ENCODE assay signal across 9 cellular contexts in genomic region chr1:152185544-152186391, GRCh38. TPM values are rescaled to one million over a fixed set of nuclear protein-coding genes. Genes with fewer than 3 reads are reported as not detected.
DNase-seq lines count a peak whose midpoint lies in the region; ATAC-seq and TF ChIP-seq lines count a peak whose summit lies in the region.
"Had no signal": no experiment of that assay in that cellular context is flagged by ENCODE, and none has a peak within 500 bp of the region (broad histone marks: within the 10 kb centered on the region; RNA-seq: fewer than 3 reads in every experiment).

No MANE protein-coding gene starts in this region.

- intact Hi-C loops in activated B cell treated with CpG ODN at 0.5 μM for 24 hours (cut with micrococcal nuclease): loop anchor here (1.0 kb wide), 3 partner anchors 43 to 251 kb away; no protein-coding TSS in a partner anchor
- intact Hi-C loops in tibial artery (cut with DNase I; ENCODE audit: low total_unique reads): loop anchor here (5.0 kb wide), 1 partner anchor 272 kb away; no protein-coding TSS in a partner anchor

- DNase-seq in COLO829 (ENCODE audit: low spot score) (peak; percentile 57), HCEC 1CT (peak; percentile 71), NCI-H226 (peak; percentile 53), activated B cell treated with CpG ODN at 0.5 μM for 24 hours (no peak), mesenchymal stem cell (peak; percentile 56), tibial artery (no peak), cortex of kidney (lab: John Stamatoyannopoulos, UW) (no peak)
- peak; percentile 13 to 26 (median 13) for DNase-seq in effector memory CD8-positive, alpha-beta T cell

- POLR2A ChIA-PET in activated B cell treated with CpG ODN at 0.5 μM for 24 hours (lab: Charles Lee): interaction anchor here (1.8 kb wide), 1 partner anchor 138 kb away, joined by 4 read pairs; no protein-coding TSS in a partner anchor

- H2BK15ac ChIP-seq in mesenchymal stem cell (ENCODE audit: low read depth, poor library complexity, severe bottlenecking): no peak overlapping the region

- H3K23ac ChIP-seq in mesenchymal stem cell (ENCODE audit: low read length in 2 of 2): no peak overlapping the region

- H2BK5ac ChIP-seq in mesenchymal stem cell (ENCODE audit: low read depth, low read length, poor library complexity, severe bottlenecking): no peak overlapping the region

- H2BK12ac ChIP-seq in mesenchymal stem cell (ENCODE audit: low read length in 2 of 2): no peak overlapping the region

- H3K4me2 ChIP-seq in mesenchymal stem cell (ENCODE audit: low read length, poor library complexity, severe bottlenecking): no peak overlapping the region

- no peak overlapping the region for H4K91ac ChIP-seq in mesenchymal stem cell (ENCODE audit: low read length)

- H2AFZ ChIP-seq in mesenchymal stem cell (ENCODE audit: low read depth, low read length): no peak overlapping the region

- H4K8ac ChIP-seq in mesenchymal stem cell (ENCODE audit: low read length): no peak overlapping the region

- peaks cover 16% of the 10 kb centered on the region for H3K27me3 Mint-ChIP-seq in activated B cell treated with CpG ODN at 0.5 μM for 24 hours
- peaks cover 0 to 16% of the 10 kb centered on the region in 2 donors for H3K27me3 Mint-ChIP-seq in effector memory CD8-positive, alpha-beta T cell

- H3K79me1 ChIP-seq in mesenchymal stem cell (replicated peaks; ENCODE audit: low read length, poor library complexity, severe bottlenecking): no peaks in the 10 kb centered on the region

- peak; percentile 53 for ATAC-seq in activated B cell treated with CpG ODN at 0.5 μM for 24 hours (ENCODE audit: low read depth)
- peak; percentile 58 for ATAC-seq in effector memory CD8-positive, alpha-beta T cell (replicated peaks)

- H3K9me3 ChIP-seq in mesenchymal stem cell (ENCODE audit: control insufficient read depth, low read length) (no peaks in the 10 kb centered on the region), tibial artery (no peaks in the 10 kb centered on the region)

- H3K27ac Mint-ChIP-seq in activated B cell treated with CpG ODN at 0.5 μM for 24 hours: no peak overlapping the region
- H3K27ac Mint-ChIP-seq in effector memory CD8-positive, alpha-beta T cell: no peak overlapping the region

- CTCF ChIA-PET in activated B cell treated with CpG ODN at 0.5 μM for 24 hours (lab: Charles Lee): interaction anchor here (0.6 to 7.2 kb wide), 8 partner anchors 10 to 273 kb away, joined by 3 to 102 read pairs (median 5); no protein-coding TSS in a partner anchor

- H3K27me3 ChIP-seq in mesenchymal stem cell (ENCODE audit: control insufficient read depth in 1 of 2, insufficient read depth in 1 of 2, low read length in 2 of 2) (peaks cover 0 to 26% of the 10 kb centered on the region in 2 experiments), tibial artery (no peaks in the 10 kb centered on the region)

- no peak overlapping the region for H3K18ac ChIP-seq in mesenchymal stem cell (ENCODE audit: low read depth in 1 of 2, low read length in 2 of 2)

- H3K4me1 ChIP-seq in mesenchymal stem cell (ENCODE audit: control insufficient read depth, insufficient read depth, low read depth, low read length): peaks cover 2% of the 10 kb centered on the region
- peaks cover 0 to 20% (median 14%) of the 10 kb centered on the region in 4 donors for H3K4me1 ChIP-seq in tibial artery

- peaks cover 5% of the 10 kb centered on the region for H3K4me1 Mint-ChIP-seq in activated B cell treated with CpG ODN at 0.5 μM for 24 hours
- peaks cover 0 to 7% of the 10 kb centered on the region in 2 donors for H3K4me1 Mint-ChIP-seq in effector memory CD8-positive, alpha-beta T cell (ENCODE audit: low read depth in 2 of 2)

- no peak overlapping the region for H3K9ac ChIP-seq in mesenchymal stem cell (ENCODE audit: low read length)

- no peaks in the 10 kb centered on the region for H3K36me3 ChIP-seq in mesenchymal stem cell (ENCODE audit: control insufficient read depth in 1 of 2, insufficient read depth in 2 of 2, low read depth in 1 of 2, low read length in 2 of 2)
- no peaks in the 10 kb centered on the region for H3K36me3 ChIP-seq in tibial artery

- H3K4me3 ChIP-seq in mesenchymal stem cell (ENCODE audit: insufficient read depth in 1 of 2, low read depth in 1 of 2, low read length in 2 of 2): no peak overlapping the region
- no peak overlapping the region for H3K4me3 ChIP-seq in tibial artery
- H3K4me3 ChIP-seq: skin epidermis had no signal

- H3K27ac ChIP-seq in mesenchymal stem cell (ENCODE audit: low read length, poor library complexity, severe bottlenecking): no peak overlapping the region
- H3K27ac ChIP-seq in tibial artery: peak overlapping the region in 1 of 2 donors; percentile 29

- TF ChIP-seq CTCF in activated B cell treated with CpG ODN at 0.5 μM for 24 hours (IDR thresholded peaks at IDR 0.05): no peak
- peak; percentile 73 to 81 for TF ChIP-seq CTCF in tibial artery (IDR thresholded peaks at IDR 0.05)

- H3K14ac ChIP-seq in mesenchymal stem cell (ENCODE audit: low read length in 2 of 2): no peak overlapping the region

- H2BK120ac ChIP-seq in mesenchymal stem cell (ENCODE audit: low read depth, low read length): no peak overlapping the region

- H3K4me3 Mint-ChIP-seq in activated B cell treated with CpG ODN at 0.5 μM for 24 hours: no peak overlapping the region
- H3K4me3 Mint-ChIP-seq in effector memory CD8-positive, alpha-beta T cell: no peak overlapping the region

- H3K36me3 Mint-ChIP-seq in activated B cell treated with CpG ODN at 0.5 μM for 24 hours (ENCODE audit: low read depth): no peaks in the 10 kb centered on the region
- no peaks in the 10 kb centered on the region for H3K36me3 Mint-ChIP-seq in effector memory CD8-positive, alpha-beta T cell (ENCODE audit: insufficient read depth)

- no peak overlapping the region for H2AK5ac ChIP-seq in mesenchymal stem cell (ENCODE audit: low read length, severe bottlenecking)

- no peaks in the 10 kb centered on the region for H3K9me3 Mint-ChIP-seq in activated B cell treated with CpG ODN at 0.5 μM for 24 hours
- H3K9me3 Mint-ChIP-seq in effector memory CD8-positive, alpha-beta T cell: no peaks in the 10 kb centered on the region

- WGBS in mesenchymal stem cell: 48% methylated on average over 4 of the region's 8 CpGs

- no peak overlapping the region for H3K4ac ChIP-seq in mesenchymal stem cell (ENCODE audit: low read depth in 1 of 2, low read length in 2 of 2)

RNA-seq across cellular contexts. Expression of gene RPTN, which starts 26.7 kb away (rescaled TPM):
- total RNA-seq in activated B cell treated with CpG ODN at 0.5 μM for 24 hours: not detected in 2 replicates
- polyA plus RNA-seq in mesenchymal stem cell (2013, experiment 1 of 2): not detected
- not detected for polyA plus RNA-seq in mesenchymal stem cell (2013, experiment 2 of 2)

RNA-seq across cellular contexts. Expression of gene HRNR, which starts 38.2 kb away (rescaled TPM):
- total RNA-seq in activated B cell treated with CpG ODN at 0.5 μM for 24 hours: not detected in 2 replicates
- polyA plus RNA-seq in mesenchymal stem cell (2013, experiment 1 of 2): not detected
- polyA plus RNA-seq in mesenchymal stem cell (2013, experiment 2 of 2): not detected

Comparison
In these comparisons a context has a peak if more than half of its experiments do, and no peak if none do; other contexts are left out.
1. DNase-seq: peak in COLO829 (single experiment), HCEC 1CT (single experiment), NCI-H226 (single experiment), effector memory CD8-positive, alpha-beta T cell (3 of 3) and mesenchymal stem cell (single experiment); none in activated B cell treated with CpG ODN at 0.5 μM for 24 hours (single experiment), tibial artery (0 of 2) and cortex of kidney (single experiment).